Comparison of ENCODE assay signal across 9 cellular contexts in the genomic region with DNA sequence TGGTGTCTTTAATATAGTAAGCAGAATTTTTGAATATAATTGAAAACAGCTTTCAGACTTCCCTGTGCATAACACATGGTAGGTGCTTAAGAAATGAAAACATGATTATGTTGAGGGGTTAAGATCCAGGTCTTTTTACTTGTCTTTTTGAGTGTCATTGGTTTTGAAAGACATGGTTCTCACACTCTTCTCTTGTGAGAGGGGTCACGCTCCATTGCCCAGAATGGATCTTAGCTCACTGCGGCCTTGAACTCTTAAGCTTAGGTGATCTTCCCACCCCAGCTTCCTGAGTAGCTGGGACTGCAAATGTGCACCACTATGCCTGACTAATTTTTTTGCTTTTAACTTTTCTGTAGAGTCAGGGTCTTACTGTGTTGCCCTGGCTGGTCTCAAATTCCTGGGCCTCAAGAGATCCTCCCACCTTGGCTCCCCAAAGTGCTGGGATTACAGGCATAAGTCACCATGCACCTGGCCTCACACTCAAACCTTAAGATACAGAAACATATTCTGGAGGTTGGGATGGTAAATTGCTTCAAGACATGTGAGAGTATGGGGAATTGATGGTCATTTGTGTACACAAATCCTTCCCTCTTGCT. TPM values are rescaled to one million over a fixed set of nuclear protein-coding genes. Genes with fewer than 3 reads are reported as not detected.
A peak's percentile ranks its signal among the peaks of the same experiment; 100 is the strongest.
DNase-seq lines count a peak whose midpoint lies in the region; ATAC-seq and TF ChIP-seq lines count a peak whose summit lies in the region.
"Had no signal": no experiment of that assay in that cellular context is flagged by ENCODE, and none has a peak within 500 bp of the region (broad histone marks: within the 10 kb centered on the region; RNA-seq: fewer than 3 reads in every experiment).

No MANE protein-coding gene starts in this region.

- H3K4me1 Mint-ChIP-seq in activated T-cell treated with anti-CD3 and anti-CD28 coated beads, Interleukin-2, amount 50 U/mL, for 4 hours (ENCODE audit: low read depth) = peaks cover 51% of the 10 kb centered on the region

- TF ChIP-seq CTCF in tibial nerve (IDR thresholded peaks at IDR 0.05) = no peak

- no peak for DNase-seq in activated T-cell treated with anti-CD3 and anti-CD28 coated beads, Interleukin-2, amount 50 U/mL, for 4 hours
- DNase-seq in activated T-cell treated with anti-CD3 and anti-CD28 coated beads, Interleukin-2, amount 50 U/mL, for 48 hours = no peak
- no peak for DNase-seq in activated naive CD4-positive, alpha-beta T cell treated with anti-CD3 and anti-CD28 coated beads, Interleukin-2, amount 50 U/mL, for 72 hours (ENCODE audit: low spot score in 2 of 2)
- peak; percentile 49 for DNase-seq in kidney tubule cell (ENCODE audit: low spot score)
- no peak for DNase-seq in tibial nerve (ENCODE audit: low spot score in 2 of 2)
- DNase-seq in NCI-H1436 treated with DMSO at 0.1 percent for 48 hours (lab: John Stamatoyannopoulos, UW) = no peak
- no peak for DNase-seq in DMS114 treated with DMSO at 0.1 percent for 48 hours (lab: John Stamatoyannopoulos, UW; ENCODE audit: unreplicated experiment)
- DNase-seq: cortex of kidney had no signal

- peak overlapping the region in 3 of 4 donors; percentile 64 to 83 (median 74) for H3K4me3 ChIP-seq in tibial nerve

- peak overlapping the region; percentile 96 to 97 for H3K27ac Mint-ChIP-seq in activated naive CD4-positive, alpha-beta T cell treated with anti-CD3 and anti-CD28 coated beads, Interleukin-2, amount 50 U/mL, for 72 hours

- no peaks in the 10 kb centered on the region for H3K27me3 Mint-ChIP-seq in activated T-cell treated with anti-CD3 and anti-CD28 coated beads, Interleukin-2, amount 50 U/mL, for 4 hours (ENCODE audit: low read depth)

- no peak for TF ChIP-seq EP300 in tibial nerve (IDR thresholded peaks at IDR 0.05)

- no peaks in the 10 kb centered on the region for H3K9me3 ChIP-seq in tibial nerve

- H3K9me3 Mint-ChIP-seq in activated T-cell treated with anti-CD3 and anti-CD28 coated beads, Interleukin-2, amount 50 U/mL, for 4 hours = no peaks in the 10 kb centered on the region
- H3K9me3 Mint-ChIP-seq in activated naive CD4-positive, alpha-beta T cell treated with anti-CD3 and anti-CD28 coated beads, Interleukin-2, amount 50 U/mL, for 72 hours = no peaks in the 10 kb centered on the region

- H3K36me3 ChIP-seq in tibial nerve = peaks cover 0 to 6% (median 0%) of the 10 kb centered on the region in 3 donors

- H3K27me3 ChIP-seq in tibial nerve = no peaks in the 10 kb centered on the region

- WGBS in tibial nerve, 2 donors = 65 to 70% methylated on average over 2 of the region's 2 CpGs

- peaks cover 0 to 55% (median 17%) of the 10 kb centered on the region in 4 donors for H3K4me1 ChIP-seq in tibial nerve

- peaks cover 17% of the 10 kb centered on the region for H3K36me3 Mint-ChIP-seq in activated T-cell treated with anti-CD3 and anti-CD28 coated beads, Interleukin-2, amount 50 U/mL, for 4 hours (ENCODE audit: insufficient read depth)
- H3K36me3 Mint-ChIP-seq in activated naive CD4-positive, alpha-beta T cell treated with anti-CD3 and anti-CD28 coated beads, Interleukin-2, amount 50 U/mL, for 72 hours = peaks cover 27 to 28% of the 10 kb centered on the region in 2 donors

- ATAC-seq in activated T-cell treated with anti-CD3 and anti-CD28 coated beads, Interleukin-2, amount 50 U/mL, for 4 hours = no peak
- ATAC-seq in activated naive CD4-positive, alpha-beta T cell treated with anti-CD3 and anti-CD28 coated beads, Interleukin-2, amount 50 U/mL, for 72 hours = no peak
- ATAC-seq in HG02970 (IDR thresholded peaks at IDR 0.05; ENCODE audit: low FRiP score, unreplicated experiment) = no peak

- peak overlapping the region in 1 of 4 donors; percentile 91 for H3K27ac ChIP-seq in tibial nerve

- peak overlapping the region; percentile 94 for H3K4me3 Mint-ChIP-seq in activated T-cell treated with anti-CD3 and anti-CD28 coated beads, Interleukin-2, amount 50 U/mL, for 4 hours

- TF ChIP-seq POLR2A in tibial nerve (IDR thresholded peaks at IDR 0.05) = no peak

RNA-seq across cellular contexts. Expression of a gene that starts 1.4 kb away (rescaled TPM):
- 100 to 1,000 TPM; 128 to 142 (median 132) TPM for total RNA-seq in activated T-cell treated with anti-CD3 and anti-CD28 coated beads, Interleukin-2, amount 50 U/mL, for 4 hours
- 100 to 1,000 TPM in 1 of 2 donors, 10 to 100 TPM in 1; 79.1 to 131 TPM for total RNA-seq in activated naive CD4-positive, alpha-beta T cell treated with anti-CD3 and anti-CD28 coated beads, Interleukin-2, amount 50 U/mL, for 72 hours
- total RNA-seq in tibial nerve = 10 to 100 TPM; 28.3 to 95.7 (median 61.7) TPM

RNA-seq across cellular contexts. Expression of a gene that starts 1.6 kb away (rescaled TPM):
- 1 to 10 TPM; 6.5 to 8.6 (median 7.1) TPM for total RNA-seq in activated T-cell treated with anti-CD3 and anti-CD28 coated beads, Interleukin-2, amount 50 U/mL, for 4 hours
- 10 to 100 TPM; 13.9 to 14.5 TPM for total RNA-seq in activated naive CD4-positive, alpha-beta T cell treated with anti-CD3 and anti-CD28 coated beads, Interleukin-2, amount 50 U/mL, for 72 hours
- total RNA-seq in tibial nerve = 10 to 100 TPM; 13.5 to 51.6 (median 25.3) TPM

RNA-seq across cellular contexts. Expression of a gene that starts 38.3 kb away (rescaled TPM):
- total RNA-seq in activated T-cell treated with anti-CD3 and anti-CD28 coated beads, Interleukin-2, amount 50 U/mL, for 4 hours = 10 to 100 TPM; 11.7 to 13.4 (median 11.8) TPM
- 10 to 100 TPM; 18.3 to 23.0 TPM for total RNA-seq in activated naive CD4-positive, alpha-beta T cell treated with anti-CD3 and anti-CD28 coated beads, Interleukin-2, amount 50 U/mL, for 72 hours
- 10 to 100 TPM in 3 of 4 donors, 1 to 10 TPM in 1; 5.0 to 20.2 (median 12.7) TPM for total RNA-seq in tibial nerve
